Comparison of ENCODE assay signal across 8 cellular contexts in the genomic region with DNA sequence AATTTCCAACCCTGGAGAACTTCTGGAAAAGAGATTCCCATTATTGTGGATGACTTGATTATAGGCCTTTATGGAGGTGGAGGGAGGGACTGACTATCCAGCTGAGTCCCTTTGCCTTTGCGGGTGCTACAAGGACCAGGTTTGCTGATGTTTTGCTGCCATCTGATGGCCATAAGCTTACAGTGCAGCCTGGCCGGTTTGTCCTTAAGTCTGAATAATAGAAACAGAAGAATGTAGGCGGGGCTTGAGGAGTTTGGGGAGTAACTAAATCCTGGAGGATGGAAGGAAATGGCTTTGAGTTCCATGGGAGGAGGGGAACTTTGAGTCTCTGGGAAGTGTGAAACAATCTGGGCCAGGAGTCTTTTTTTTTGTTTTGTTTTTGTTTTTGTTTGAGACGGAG. TPM values are rescaled to one million over a fixed set of nuclear protein-coding genes. Genes with fewer than 3 reads are reported as not detected.
DNase-seq lines count a peak whose midpoint lies in the region; ATAC-seq and TF ChIP-seq lines count a peak whose summit lies in the region.

No MANE protein-coding gene starts in this region.

- no peaks in the 10 kb centered on the region for H4K20me1 ChIP-seq in KMS-11 (ENCODE audit: insufficient read depth)
- H4K20me1 ChIP-seq in fibroblast of lung (ENCODE audit: control insufficient read depth, extremely low read depth, insufficient read depth, low read length), result no peaks in the 10 kb centered on the region
- H4K20me1 ChIP-seq in neural cell (ENCODE audit: insufficient read depth), result no peaks in the 10 kb centered on the region

- H3K9me2 ChIP-seq in neural cell (ENCODE audit: insufficient read depth, low read length), result no peaks in the 10 kb centered on the region

- no peak overlapping the region for H3K27ac Mint-ChIP-seq in Calu3 (ENCODE audit: unreplicated experiment)
- no peak overlapping the region for H3K27ac Mint-ChIP-seq in activated T-cell treated with anti-CD3 and anti-CD28 coated beads, Interleukin-2, amount 50 U/mL, for 24 hours

- CTCF ChIA-PET in Calu3 (lab: Charles Lee), result interaction anchor here (0.7 to 10.3 kb wide), 22 partner anchors 8 to 743 kb away, joined by 3 to 175 read pairs (median 5); a partner anchor contains a TSS
- CTCF ChIA-PET in Panc1 (lab: Charles Lee), result interaction anchor here (0.6 to 4.7 kb wide), 12 partner anchors 12 to 947 kb away, joined by 3 to 40 read pairs (median 5); no protein-coding TSS in a partner anchor

- peak; percentile 100 for TF ChIP-seq RAD21 in neural cell (conservative IDR thresholded peaks at IDR 0.05)

- H3K79me2 ChIP-seq in KMS-11 (ENCODE audit: insufficient read depth, low read depth), result no peaks in the 10 kb centered on the region
- no peaks in the 10 kb centered on the region for H3K79me2 ChIP-seq in fibroblast of lung (ENCODE audit: control insufficient read depth, insufficient read depth, low read length)
- H3K79me2 ChIP-seq in neural cell (replicated peaks; ENCODE audit: insufficient read depth, low read length), result no peaks in the 10 kb centered on the region

- peak; percentile 85 for DNase-seq in Calu3
- DNase-seq in Panc1 (ENCODE audit: low read depth, low spot score), result peak; percentile 79
- peak; percentile 75 for DNase-seq in activated T-cell treated with anti-CD3 and anti-CD28 coated beads, Interleukin-2, amount 50 U/mL, for 24 hours
- peak; percentile 87 to 95 for DNase-seq in fibroblast of lung (ENCODE audit: low read depth in 2 of 2)
- peak in 43 of 49 donors; percentile 5 to 86 (median 60) for DNase-seq in substantia nigra (lab: John Stamatoyannopoulos, UW)

- in situ Hi-C loops in Panc1 (cut with HindIII; ENCODE audit: low pct_unique_long_range_greater_than_20kb, low sequenced_read_pairs), result no loop called here

- H3K36me3 ChIP-seq in KMS-11 (ENCODE audit: insufficient read depth) (no peaks in the 10 kb centered on the region), Panc1 (ENCODE audit: control insufficient read depth, insufficient read depth, low read length) (no peaks in the 10 kb centered on the region), fibroblast of lung (ENCODE audit: control insufficient read depth, insufficient read depth, low read length) (no peaks in the 10 kb centered on the region), neural cell (ENCODE audit: insufficient read depth, low read length) (no peaks in the 10 kb centered on the region)

- no peak overlapping the region for H3K4me3 ChIP-seq in KMS-11 (IDR thresholded peaks at IDR 0.05; ENCODE audit: insufficient read depth, low read depth, low read length)
- no peak overlapping the region for H3K4me3 ChIP-seq in Panc1 (ENCODE audit: low read depth in 2 of 2, low read length in 2 of 2)
- no peak overlapping the region for H3K4me3 ChIP-seq in fibroblast of lung (replicated peaks in 1 of 4; ENCODE audit: control extremely low read depth in 1 of 4, insufficient read depth in 1 of 4, low read depth in 3 of 4, low read length in 4 of 4)
- H3K4me3 ChIP-seq in neural cell (ENCODE audit: low read length), result no peak overlapping the region

- no peak overlapping the region for H2AFZ ChIP-seq in KMS-11 (ENCODE audit: low read depth)
- H2AFZ ChIP-seq in fibroblast of lung (ENCODE audit: low read length), result no peak overlapping the region
- H2AFZ ChIP-seq in neural cell (ENCODE audit: low read depth, low read length), result no peak overlapping the region

- H3K9ac ChIP-seq in KMS-11, result no peak overlapping the region
- H3K9ac ChIP-seq in fibroblast of lung (ENCODE audit: insufficient read depth, low read length), result no peak overlapping the region
- no peak overlapping the region for H3K9ac ChIP-seq in neural cell (ENCODE audit: low read length)

- peaks cover 41% of the 10 kb centered on the region for H3K4me1 ChIP-seq in KMS-11 (ENCODE audit: low read depth, poor library complexity, severe bottlenecking)
- no peaks in the 10 kb centered on the region for H3K4me1 ChIP-seq in Panc1 (ENCODE audit: control insufficient read depth, insufficient read depth, low read length)
- H3K4me1 ChIP-seq in fibroblast of lung (ENCODE audit: control insufficient read depth, extremely low read depth, insufficient read depth, low read length), result no peaks in the 10 kb centered on the region

- H3K4me3 Mint-ChIP-seq in Calu3 (ENCODE audit: low read depth, unreplicated experiment), result no peak overlapping the region
- no peak overlapping the region for H3K4me3 Mint-ChIP-seq in activated T-cell treated with anti-CD3 and anti-CD28 coated beads, Interleukin-2, amount 50 U/mL, for 24 hours

- H3K9me3 ChIP-seq in Panc1 (ENCODE audit: control insufficient read depth, insufficient read depth, low read depth, low read length) (no peaks in the 10 kb centered on the region), fibroblast of lung (ENCODE audit: control insufficient read depth, insufficient read depth, low read depth, low read length) (no peaks in the 10 kb centered on the region), neural cell (ENCODE audit: low read length) (no peaks in the 10 kb centered on the region)

- H3K27ac ChIP-seq in KMS-11 (no peak overlapping the region), Panc1 (ENCODE audit: low read length) (no peak overlapping the region), fibroblast of lung (ENCODE audit: insufficient read depth, low read length) (no peak overlapping the region), neural cell (ENCODE audit: low read length) (no peak overlapping the region), substantia nigra (ENCODE audit: low read depth, low read length, poor library complexity, severe bottlenecking) (no peak overlapping the region)

- H3K4me2 ChIP-seq in KMS-11 (peak overlapping the region; percentile 39; the same call in 1 of the 2 replicates), fibroblast of lung (ENCODE audit: extremely low read depth, insufficient read depth, low read length) (no peak overlapping the region), neural cell (ENCODE audit: low read length) (no peak overlapping the region)

- peak; percentile 78 for ATAC-seq in GM21447 (IDR thresholded peaks at IDR 0.05; ENCODE audit: unreplicated experiment)
- ATAC-seq in Panc1, result peak; percentile 93

- POLR2A ChIA-PET in Panc1 (lab: Charles Lee), result no interaction called here

- TF ChIP-seq CTCF in Calu3 (IDR thresholded peaks at IDR 0.05; ENCODE audit: unreplicated experiment), result peak; percentile 91
- TF ChIP-seq CTCF in KMS-11 (conservative IDR thresholded peaks at IDR 0.05; ENCODE audit: low read depth, low read length), result peak; percentile 100
- peak; percentile 88 for TF ChIP-seq CTCF in Panc1 (IDR thresholded peaks at IDR 0.05)
- TF ChIP-seq CTCF in fibroblast of lung (conservative IDR thresholded peaks at IDR 0.05 in 1 of 2, IDR thresholded peaks at IDR 0.05 in 1 of 2; ENCODE audit: low read depth in 1 of 2, low read length in 2 of 2), result peak; percentile 96 to 98
- peak; percentile 99 for TF ChIP-seq CTCF in neural cell (IDR thresholded peaks at IDR 0.05; ENCODE audit: poor library complexity, severe bottlenecking)

- intact Hi-C loops in Calu3 (cut with micrococcal nuclease; ENCODE audit: unreplicated experiment), result loop anchor here (1.0 to 10.0 kb wide), 9 partner anchors 159 to 960 kb away; no protein-coding TSS in a partner anchor
- intact Hi-C loops in Panc1 (cut with micrococcal nuclease; ENCODE audit: unreplicated experiment), result loop anchor here (2.0 to 10.0 kb wide), 3 partner anchors 156 to 540 kb away; no protein-coding TSS in a partner anchor

- no TSS peak for BruUV-seq in Calu3 (replicated peaks; lab: Mats Ljungman, UMichigan)
- no TSS peak for BruUV-seq in Panc1 (replicated peaks; lab: Mats Ljungman, UMichigan)

- no peak for TF ChIP-seq EP300 in neural cell (conservative IDR thresholded peaks at IDR 0.05; ENCODE audit: poor library complexity, severe bottlenecking)

- H3K4me1 Mint-ChIP-seq in Calu3 (ENCODE audit: low read depth, unreplicated experiment), result peaks cover 23% of the 10 kb centered on the region
- H3K4me1 Mint-ChIP-seq in activated T-cell treated with anti-CD3 and anti-CD28 coated beads, Interleukin-2, amount 50 U/mL, for 24 hours (ENCODE audit: low read depth), result peaks cover 2% of the 10 kb centered on the region

- peaks cover 46% of the 10 kb centered on the region for H3K27me3 Mint-ChIP-seq in Calu3 (ENCODE audit: unreplicated experiment)
- H3K27me3 Mint-ChIP-seq in activated T-cell treated with anti-CD3 and anti-CD28 coated beads, Interleukin-2, amount 50 U/mL, for 24 hours, result peaks cover 63% of the 10 kb centered on the region

- no peaks in the 10 kb centered on the region for H3K36me3 Mint-ChIP-seq in Calu3 (ENCODE audit: insufficient read depth, unreplicated experiment)
- H3K36me3 Mint-ChIP-seq in activated T-cell treated with anti-CD3 and anti-CD28 coated beads, Interleukin-2, amount 50 U/mL, for 24 hours (ENCODE audit: low read depth), result no peaks in the 10 kb centered on the region

- peaks cover 63% of the 10 kb centered on the region for H3K27me3 ChIP-seq in KMS-11 (ENCODE audit: insufficient read depth, low read depth)
- peaks cover 16% of the 10 kb centered on the region for H3K27me3 ChIP-seq in Panc1 (ENCODE audit: control insufficient read depth, insufficient read depth, low read length)
- peaks cover 7% of the 10 kb centered on the region for H3K27me3 ChIP-seq in fibroblast of lung (ENCODE audit: control insufficient read depth, insufficient read depth, low read length)
- H3K27me3 ChIP-seq in neural cell (ENCODE audit: insufficient read depth, low read depth, low read length), result no peaks in the 10 kb centered on the region

- no peaks in the 10 kb centered on the region for H3F3A ChIP-seq in neural cell (ENCODE audit: insufficient read depth, low read length, poor library complexity, severe bottlenecking)

- H3K9me3 Mint-ChIP-seq in Calu3 (ENCODE audit: low read depth, unreplicated experiment), result no peaks in the 10 kb centered on the region
- H3K9me3 Mint-ChIP-seq in activated T-cell treated with anti-CD3 and anti-CD28 coated beads, Interleukin-2, amount 50 U/mL, for 24 hours, result no peaks in the 10 kb centered on the region

TF ChIP-seq in neural cell, 6 proteins besides CTCF, POLR2A, EP300 and RAD21:
- TF ChIP-seq MXI1 (conservative IDR thresholded peaks at IDR 0.05; ENCODE audit: poor library complexity, severe bottlenecking) (no peak), SMC3 (conservative IDR thresholded peaks at IDR 0.05; ENCODE audit: poor library complexity) (peak; percentile 99)

RNA-seq across cellular contexts. Expression of a gene that starts 55.7 kb away (rescaled TPM):
- total RNA-seq in Calu3 (2022), result 0.76 and 0.86 TPM in 2 replicates
- not detected for total RNA-seq in Panc1 (2021; ENCODE audit: unreplicated experiment)
- polyA plus RNA-seq in Panc1 (2012; ENCODE audit: insufficient read length), result not detected
- 0.51 and 0.66 TPM in 2 replicates for total RNA-seq in fibroblast of lung
- polyA plus RNA-seq in fibroblast of lung, result not detected in 2 replicates
- not detected in 2 replicates for polyA plus RNA-seq in fibroblast of lung (2012)
- polyA minus RNA-seq in fibroblast of lung (ENCODE audit: low replicate concordance), result not detected in 2 replicates
- polyA plus RNA-seq in neural cell, result 0.19 and 0.28 TPM in 2 replicates
- polyA minus RNA-seq in neural cell, result 0.23 and 0.49 TPM in 2 replicates
